In genomic region chrX:106619797-106620196, GRCh38 we compare ENCODE assay signal across 10 cellular contexts. TPM values are rescaled to one million over a fixed set of nuclear protein-coding genes. Genes with fewer than 3 reads are reported as not detected.
A peak's percentile ranks its signal among the peaks of the same experiment; 100 is the strongest.
DNase-seq lines count a peak whose midpoint lies in the region; ATAC-seq and TF ChIP-seq lines count a peak whose summit lies in the region.
"Had no signal": no experiment of that assay in that cellular context is flagged by ENCODE, and none has a peak within 500 bp of the region (broad histone marks: within the 10 kb centered on the region; RNA-seq: fewer than 3 reads in every experiment).

No MANE protein-coding gene starts in this region.

- H3K56ac ChIP-seq in IMR-90 (ENCODE audit: extremely low read depth, insufficient read depth, low read length): no peak overlapping the region

- no peaks in the 10 kb centered on the region for H3K79me1 ChIP-seq in IMR-90 (ENCODE audit: low read depth in 1 of 2, low read length in 2 of 2)

- ATAC-seq in IMR-90 (ENCODE audit: low read depth): no peak
- no peak for ATAC-seq in body of pancreas
- ATAC-seq in GM18907 (IDR thresholded peaks at IDR 0.05; ENCODE audit: unreplicated experiment): no peak
- ATAC-seq in GM19467 (IDR thresholded peaks at IDR 0.05; ENCODE audit: unreplicated experiment): no peak

- dilution Hi-C loops in IMR-90 (cut with HindIII; ENCODE audit: low sequenced_read_pairs, unreplicated experiment): no loop called here

- TF ChIP-seq RAD21 in IMR-90 (IDR thresholded peaks at IDR 0.05; ENCODE audit: low read length): 0 out of 2 replicates have a peak, but pooled peaks have one; percentile 19

- no peak overlapping the region for H2BK120ac ChIP-seq in IMR-90 (ENCODE audit: low read depth, low read length)

- no peak overlapping the region for H2AFZ ChIP-seq in IMR-90 (replicated peaks; ENCODE audit: low read length, poor library complexity)

- no peak overlapping the region for H4K8ac ChIP-seq in IMR-90 (ENCODE audit: low read depth in 2 of 2, low read length in 2 of 2)

- H3K27me3 Mint-ChIP-seq in nephron progenitor cell (ENCODE audit: low read depth, poor library complexity): no peaks in the 10 kb centered on the region
- H3K27me3 Mint-ChIP-seq: activated naive CD4-positive, alpha-beta T cell treated with anti-CD3 and anti-CD28 coated beads, Interleukin-2, amount 10 ng/mL, durations not matched to agents 7 days and 5 days had no signal

- no CpG with 5 or more reads among the region's 3 CpGs for WGBS in IMR-90 (ENCODE audit: extremely low coverage in 2 of 2, insufficient read length in 1 of 2), 2 experiments
- WGBS in body of pancreas, 2 donors: 9 to 18% methylated on average over 3 of the region's 3 CpGs

- no peak overlapping the region for H2AK9ac ChIP-seq in IMR-90 (replicated peaks; ENCODE audit: low read depth, low read length, poor library complexity)

- in situ Hi-C loops in IMR-90 (cut with MboI; ENCODE audit: low sequenced_read_pairs): no loop called here

- H3K23ac ChIP-seq in IMR-90 (ENCODE audit: low read depth, low read length): no peak overlapping the region

- H3K9ac ChIP-seq in IMR-90 (ENCODE audit: low read depth, low read length): no peak overlapping the region

- no peak overlapping the region for H3K27ac ChIP-seq in IMR-90 (ENCODE audit: insufficient read depth, low read length)
- no peak overlapping the region for H3K27ac ChIP-seq in body of pancreas

- no peak overlapping the region for H2AK5ac ChIP-seq in IMR-90 (ENCODE audit: low read depth, low read length)

- CTCF ChIA-PET in IMR-90 (lab: Yijun Ruan, JAX): interaction anchor here (0.6 to 1.3 kb wide), 7 partner anchors 9 to 275 kb away, joined by 3 to 6 read pairs (median 3); partner anchors contain the start of gene RADX

- H3K4me1 Mint-ChIP-seq in nephron progenitor cell: no peaks in the 10 kb centered on the region
- H3K4me1 Mint-ChIP-seq: immature natural killer cell had no signal

- H4K91ac ChIP-seq in IMR-90 (ENCODE audit: insufficient read depth, low read depth, low read length): no peak overlapping the region

- POLR2A ChIA-PET in IMR-90 (lab: Charles Lee; ENCODE audit: unreplicated experiment): no interaction called here

- no peak overlapping the region for H3K4me2 ChIP-seq in IMR-90 (ENCODE audit: low read depth, low read length)

- H3K4me3 Mint-ChIP-seq in nephron progenitor cell: no peak overlapping the region
- H3K4me3 Mint-ChIP-seq: activated naive CD4-positive, alpha-beta T cell treated with anti-CD3 and anti-CD28 coated beads, Interleukin-2, amount 10 ng/mL, durations not matched to agents 7 days and 5 days; immature natural killer cell had no signal

- intact Hi-C loops in IMR-90 (cut with micrococcal nuclease): no loop called here
- intact Hi-C loops in body of pancreas (cut with DNase I): no loop called here

- no peak for TF ChIP-seq POLR2A in IMR-90 (IDR thresholded peaks at IDR 0.05; ENCODE audit: low read depth, low read length)
- TF ChIP-seq POLR2A in body of pancreas (IDR thresholded peaks at IDR 0.05): no peak

- no peaks in the 10 kb centered on the region for H3K36me3 Mint-ChIP-seq in nephron progenitor cell (ENCODE audit: low read depth)
- H3K36me3 Mint-ChIP-seq: activated naive CD4-positive, alpha-beta T cell treated with anti-CD3 and anti-CD28 coated beads, Interleukin-2, amount 10 ng/mL, durations not matched to agents 7 days and 5 days had no signal

- no peaks in the 10 kb centered on the region for H4K20me1 ChIP-seq in IMR-90 (ENCODE audit: insufficient read depth, low read length)

- no peak overlapping the region for H3K14ac ChIP-seq in IMR-90 (replicated peaks; ENCODE audit: low read depth, low read length)

- H4K5ac ChIP-seq in IMR-90 (ENCODE audit: low read depth, low read length): no peak overlapping the region

- no peak overlapping the region for H3K18ac ChIP-seq in IMR-90 (ENCODE audit: low read depth, low read length)

- no peaks in the 10 kb centered on the region for H3K9me3 ChIP-seq in IMR-90 (ENCODE audit: control insufficient read depth, insufficient read depth, low read length)
- H3K9me3 ChIP-seq in body of pancreas: no peaks in the 10 kb centered on the region

- H3K9me1 ChIP-seq in IMR-90 (ENCODE audit: insufficient read depth, low read length): no peaks in the 10 kb centered on the region

- no peak overlapping the region for H2BK5ac ChIP-seq in IMR-90 (ENCODE audit: low read depth, low read length, poor library complexity, severe bottlenecking)

- peak; percentile 44 for TF ChIP-seq CTCF in IMR-90 (conservative IDR thresholded peaks at IDR 0.05; ENCODE audit: low read depth, low read length)
- peak in 5 of 7 experiments; percentile 15 to 54 (median 43) for TF ChIP-seq CTCF in body of pancreas (IDR thresholded peaks at IDR 0.05)
- peak; percentile 16 for TF ChIP-seq CTCF in nephron progenitor cell (IDR thresholded peaks at IDR 0.05)

- H3K36me3 ChIP-seq in IMR-90 (ENCODE audit: control insufficient read depth, insufficient read depth, low read length) (no peaks in the 10 kb centered on the region), body of pancreas (replicated peaks in 1 of 2; ENCODE audit: insufficient read depth in 1 of 2, low read depth in 2 of 2) (no peaks in the 10 kb centered on the region)

- peak; percentile 2 for DNase-seq in GM03348 (ENCODE audit: low spot score)
- DNase-seq in IMR-90: peak; percentile 11
- DNase-seq in body of pancreas: no peak
- DNase-seq in nephron progenitor cell: no peak
- no peak for DNase-seq in activated CD8-positive, alpha-beta memory T cell treated with anti-CD3 and anti-CD28 coated beads for 24 hours
- DNase-seq in cortex of kidney (lab: John Stamatoyannopoulos, UW): no peak
- DNase-seq: activated naive CD4-positive, alpha-beta T cell treated with anti-CD3 and anti-CD28 coated beads, Interleukin-2, amount 10 ng/mL, durations not matched to agents 7 days and 5 days; immature natural killer cell had no signal

- no peak overlapping the region for H3K27ac Mint-ChIP-seq in nephron progenitor cell
- H3K27ac Mint-ChIP-seq: activated naive CD4-positive, alpha-beta T cell treated with anti-CD3 and anti-CD28 coated beads, Interleukin-2, amount 10 ng/mL, durations not matched to agents 7 days and 5 days; immature natural killer cell had no signal

- H2BK20ac ChIP-seq in IMR-90 (ENCODE audit: low read depth, low read length): no peak overlapping the region

- H3K9me3 Mint-ChIP-seq in nephron progenitor cell: peaks cover 9% of the 10 kb centered on the region
- H3K9me3 Mint-ChIP-seq: activated naive CD4-positive, alpha-beta T cell treated with anti-CD3 and anti-CD28 coated beads, Interleukin-2, amount 10 ng/mL, durations not matched to agents 7 days and 5 days; immature natural killer cell had no signal

- H3K27me3 ChIP-seq in IMR-90 (ENCODE audit: control insufficient read depth, insufficient read depth, low read length) (peaks cover 4% of the 10 kb centered on the region), body of pancreas (no peaks in the 10 kb centered on the region)

- H3K4me1 ChIP-seq in IMR-90 (ENCODE audit: control insufficient read depth, insufficient read depth, low read length): no peaks in the 10 kb centered on the region
- no peaks in the 10 kb centered on the region for H3K4me1 ChIP-seq in body of pancreas

- no TSS peak for BruUV-seq in IMR-90 (replicated peaks; lab: Mats Ljungman, UMichigan)

- no peak overlapping the region for H2BK15ac ChIP-seq in IMR-90 (ENCODE audit: low read depth, low read length)

- H3K4ac ChIP-seq in IMR-90 (ENCODE audit: low read depth, low read length): no peak overlapping the region

- H3K4me3 ChIP-seq in IMR-90 (ENCODE audit: insufficient read depth, low read depth, low read length) (no peak overlapping the region), body of pancreas (no peak overlapping the region)

TF ChIP-seq in IMR-90, 13 proteins besides CTCF, POLR2A, EP300 and RAD21:
- no peak for TF ChIP-seq MAZ (IDR thresholded peaks at IDR 0.05; ENCODE audit: borderline replicate concordance, low read depth, low read length)
- no peak for TF ChIP-seq USF2 (IDR thresholded peaks at IDR 0.05; ENCODE audit: low read depth, low read length)
- TF ChIP-seq NFE2L2 (IDR thresholded peaks at IDR 0.05; ENCODE audit: low read depth, low read length): no peak
- no peak for TF ChIP-seq ELK1 (IDR thresholded peaks at IDR 0.05; ENCODE audit: borderline replicate concordance, low read depth, low read length)
- no peak for TF ChIP-seq CHD1 (IDR thresholded peaks at IDR 0.05; ENCODE audit: low read depth, low read length)
- TF ChIP-seq BHLHE40 (IDR thresholded peaks at IDR 0.05; ENCODE audit: low read depth, low read length): no peak
- TF ChIP-seq MXI1 (IDR thresholded peaks at IDR 0.05; ENCODE audit: borderline replicate concordance, low read depth, low read length): no peak
- TF ChIP-seq SMC3 (IDR thresholded peaks at IDR 0.05; ENCODE audit: low read depth, low read length): no peak
- TF ChIP-seq RFX5 (IDR thresholded peaks at IDR 0.05; ENCODE audit: low read depth, low read length): no peak

RNA-seq across cellular contexts. Expression of gene RADX, which starts 8.0 kb away (rescaled TPM):
- 1.6 and 2.2 TPM in 2 replicates for total RNA-seq in IMR-90 (2012; rRNA removed)
- polyA plus RNA-seq in IMR-90 (2012; rRNA removed): 0.86 and 1.8 TPM in 2 replicates
- 0.23 TPM in 2 replicates for polyA plus RNA-seq in IMR-90 (2012; cell fraction: cytosol; rRNA removed)
- polyA plus RNA-seq in IMR-90 (2012; cell fraction: nucleus; rRNA removed; ENCODE audit: low replicate concordance): 0.40 and 2.2 TPM in 2 replicates
- total RNA-seq in body of pancreas: 1 to 10 TPM; 2.3 to 5.7 TPM

Comparison
In these comparisons a context has a peak if more than half of its experiments do, and no peak if none do; other contexts are left out.
1. DNase-seq: peak in GM03348 (single experiment) and IMR-90 (single experiment); none in body of pancreas (0 of 4), nephron progenitor cell (single experiment), activated CD8-positive, alpha-beta memory T cell treated with anti-CD3 and anti-CD28 coated beads for 24 hours (single experiment) and cortex of kidney (single experiment).
2. Peak in every context shown above with its lines, with median percentiles within 50 percentile points of each other: CTCF ChIP-seq.